In the genomic region with DNA sequence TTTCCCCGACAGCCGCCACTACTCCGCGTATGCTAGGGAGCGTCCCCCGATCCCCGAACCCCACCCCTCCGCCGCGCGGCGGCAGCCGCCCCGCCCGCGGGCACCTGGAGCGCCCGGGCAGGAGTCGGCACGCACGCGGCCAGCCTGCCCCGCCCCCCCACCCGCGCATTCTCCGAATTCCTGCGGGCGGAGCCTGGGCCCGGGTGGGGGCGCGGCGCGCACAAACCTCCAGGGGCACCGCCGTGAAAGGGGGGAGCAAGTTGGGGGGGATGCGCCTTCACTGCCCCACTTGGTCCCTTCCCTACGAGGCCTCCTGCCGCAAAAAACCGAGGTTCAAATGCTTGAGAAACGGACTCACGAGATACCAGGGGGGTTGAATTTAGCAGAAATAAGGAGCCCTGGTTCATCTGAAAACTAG, we compare ENCODE assay signal across 8 cellular contexts.
A peak's percentile ranks its signal among the peaks of the same experiment; 100 is the strongest.
ATAC-seq and TF ChIP-seq lines count a peak whose summit lies in the region.

No MANE protein-coding gene starts in this region.

- H3K27me3 Mint-ChIP-seq in activated naive CD8-positive, alpha-beta T cell = no peaks in the 10 kb centered on the region

- H3K27ac ChIP-seq in ACC112 (ENCODE audit: low read depth, low read length) (peak overlapping the region; percentile 79), skin epidermis (peak overlapping the region in 20 of 21 experiments; percentile 60 to 92 (median 85))

- peaks cover 3% of the 10 kb centered on the region for H3K36me3 Mint-ChIP-seq in activated naive CD8-positive, alpha-beta T cell

- peaks cover 42% of the 10 kb centered on the region for H3K4me1 ChIP-seq in ACC112 (ENCODE audit: control insufficient read depth, insufficient read depth, low read length, unreplicated experiment)

- no peaks in the 10 kb centered on the region for H3K9me3 Mint-ChIP-seq in activated naive CD8-positive, alpha-beta T cell (ENCODE audit: low read depth)

- TF ChIP-seq RAD21 in Ishikawa (IDR thresholded peaks at IDR 0.05; ENCODE audit: low read depth) = no peak

- no peak for TF ChIP-seq EP300 in Ishikawa (IDR thresholded peaks at IDR 0.05; ENCODE audit: borderline replicate concordance)

- no peak overlapping the region for H3K27ac Mint-ChIP-seq in activated naive CD8-positive, alpha-beta T cell

- ATAC-seq in GM18868 (IDR thresholded peaks at IDR 0.05; ENCODE audit: unreplicated experiment) (no peak), GM21529 (IDR thresholded peaks at IDR 0.05; ENCODE audit: unreplicated experiment) (no peak), HG02678 (IDR thresholded peaks at IDR 0.05; ENCODE audit: unreplicated experiment) (no peak)

- H3K4me3 ChIP-seq in ACC112 (ENCODE audit: low read depth, low read length) = peak overlapping the region; percentile 85
- peak overlapping the region; percentile 82 for H3K4me3 ChIP-seq in iPS-11a (ENCODE audit: low read depth, low read length)
- H3K4me3 ChIP-seq in skin epidermis = peak overlapping the region; percentile 62 to 80 (median 63)

- H2AFZ ChIP-seq in ACC112 (ENCODE audit: low read length, unreplicated experiment) = no peak overlapping the region

- peak overlapping the region; percentile 79 for H3K4me3 Mint-ChIP-seq in activated naive CD8-positive, alpha-beta T cell

- peaks cover 6% of the 10 kb centered on the region for H3K4me1 Mint-ChIP-seq in activated naive CD8-positive, alpha-beta T cell (ENCODE audit: low read depth)

- peaks cover 59% of the 10 kb centered on the region for H3K79me2 ChIP-seq in ACC112 (ENCODE audit: control insufficient read depth, insufficient read depth, low read length, unreplicated experiment)

- no peaks in the 10 kb centered on the region for H3K36me3 ChIP-seq in ACC112 (ENCODE audit: insufficient read depth, low read length)

- no peaks in the 10 kb centered on the region for H3K27me3 ChIP-seq in ACC112 (ENCODE audit: insufficient read depth, low read length)

TF ChIP-seq in Ishikawa, 13 proteins besides CTCF, POLR2A, EP300 and RAD21:
- TF ChIP-seq TEAD4 (IDR thresholded peaks at IDR 0.05) = peak; percentile 96
- TF ChIP-seq TCF12 (IDR thresholded peaks at IDR 0.05; ENCODE audit: low read depth) = peak; percentile 3; the same call in 1 of the 2 replicates
- TF ChIP-seq, protein P1, sequence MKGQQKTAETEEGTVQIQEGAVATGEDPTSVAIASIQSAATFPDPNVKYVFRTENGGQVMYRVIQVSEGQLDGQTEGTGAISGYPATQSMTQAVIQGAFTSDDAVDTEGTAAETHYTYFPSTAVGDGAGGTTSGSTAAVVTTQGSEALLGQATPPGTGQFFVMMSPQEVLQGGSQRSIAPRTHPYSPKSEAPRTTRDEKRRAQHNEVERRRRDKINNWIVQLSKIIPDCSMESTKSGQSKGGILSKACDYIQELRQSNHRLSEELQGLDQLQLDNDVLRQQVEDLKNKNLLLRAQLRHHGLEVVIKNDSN (IDR thresholded peaks at IDR 0.05) = no peak
